11 cellular contexts compared by ENCODE assay signal in genomic region chr9:135888766-135889394, GRCh38. TPM values are rescaled to one million over a fixed set of nuclear protein-coding genes. Genes with fewer than 3 reads are reported as not detected.
DNase-seq lines count a peak whose midpoint lies in the region; ATAC-seq, FAIRE-seq and TF ChIP-seq lines count a peak whose summit lies in the region.
"Had no signal": no experiment of that assay in that cellular context is flagged by ENCODE, and none has a peak within 500 bp of the region (broad histone marks: within the 10 kb centered on the region; RNA-seq: fewer than 3 reads in every experiment).

No MANE protein-coding gene starts in this region.

- TF ChIP-seq POLR2A in GM12878 (IDR thresholded peaks at IDR 0.05; ENCODE audit: low read depth, low read length): no peak

- no peaks in the 10 kb centered on the region for H3K9me3 Mint-ChIP-seq in CD4-positive, CD25-positive, alpha-beta regulatory T cell
- H3K9me3 Mint-ChIP-seq in naive thymus-derived CD4-positive, alpha-beta T cell: peaks cover 0 to 1% (median 0%) of the 10 kb centered on the region in 11 donors

- H3K36me3 Mint-ChIP-seq in CD4-positive, CD25-positive, alpha-beta regulatory T cell: peaks cover 4% of the 10 kb centered on the region
- H3K36me3 Mint-ChIP-seq in naive thymus-derived CD4-positive, alpha-beta T cell: no peaks in the 10 kb centered on the region

- intact Hi-C loops in GM12878 (cut with micrococcal nuclease; ENCODE audit: unreplicated experiment) (no loop called here), right cardiac atrium (cut with DNase I) (loop anchor here in 1 of 4 donors (10.0 kb wide), 1 partner anchor 236 kb away; no protein-coding TSS in a partner anchor)
- intact Hi-C loops in naive thymus-derived CD4-positive, alpha-beta T cell (cut with micrococcal nuclease): no loop called here

- no peaks in the 10 kb centered on the region for H3K27me3 Mint-ChIP-seq in CD4-positive, CD25-positive, alpha-beta regulatory T cell
- no peaks in the 10 kb centered on the region for H3K27me3 Mint-ChIP-seq in naive thymus-derived CD4-positive, alpha-beta T cell

- no peak for TF ChIP-seq RAD21 in GM12878 (IDR thresholded peaks at IDR 0.05; ENCODE audit: insufficient read depth, low read depth, low read length)

- H3K4me2 ChIP-seq in GM12878 (ENCODE audit: control insufficient read depth, insufficient read depth): peak overlapping the region; percentile 13; the same call in 1 of the 2 replicates

- H3K27me3 ChIP-seq in CD4-positive, CD25-positive, alpha-beta regulatory T cell (ENCODE audit: control insufficient read depth, insufficient read depth, low read length): no peaks in the 10 kb centered on the region
- H3K27me3 ChIP-seq in HUES6 (ENCODE audit: control insufficient read depth, insufficient read depth, low read length) (no peaks in the 10 kb centered on the region), GM12878 (replicated peaks in 1 of 2; ENCODE audit: control insufficient read depth in 2 of 2, insufficient read depth in 2 of 2, low read length in 1 of 2) (no peaks in the 10 kb centered on the region), right cardiac atrium (ENCODE audit: control insufficient read depth, insufficient read depth) (no peaks in the 10 kb centered on the region)
- H3K27me3 ChIP-seq in naive thymus-derived CD4-positive, alpha-beta T cell (ENCODE audit: control insufficient read depth in 2 of 2, insufficient read depth in 2 of 2, low read length in 2 of 2): no peaks in the 10 kb centered on the region

- H3K4me1 Mint-ChIP-seq in CD4-positive, CD25-positive, alpha-beta regulatory T cell: peaks cover 30 to 90% (median 65%) of the 10 kb centered on the region in 4 donors
- H3K4me1 Mint-ChIP-seq in naive thymus-derived CD4-positive, alpha-beta T cell: peaks cover 51 to 86% (median 81%) of the 10 kb centered on the region in 7 donors

- H3K4me3 Mint-ChIP-seq in CD4-positive, CD25-positive, alpha-beta regulatory T cell: peak overlapping the region in 1 of 4 donors; percentile 14
- peak overlapping the region in 6 of 10 donors; percentile 29 to 94 (median 41) for H3K4me3 Mint-ChIP-seq in naive thymus-derived CD4-positive, alpha-beta T cell

- H3K9me3 ChIP-seq in CD4-positive, CD25-positive, alpha-beta regulatory T cell (ENCODE audit: control insufficient read depth in 2 of 2, low read length in 2 of 2): no peaks in the 10 kb centered on the region
- H3K9me3 ChIP-seq in HUES6 (ENCODE audit: control insufficient read depth, insufficient read depth, low read depth, low read length) (no peaks in the 10 kb centered on the region), GM12878 (replicated peaks; ENCODE audit: control insufficient read depth, insufficient read depth, low read length) (no peaks in the 10 kb centered on the region), right cardiac atrium (ENCODE audit: control insufficient read depth, low read length) (no peaks in the 10 kb centered on the region)
- no peaks in the 10 kb centered on the region for H3K9me3 ChIP-seq in naive thymus-derived CD4-positive, alpha-beta T cell (ENCODE audit: control insufficient read depth in 2 of 3, low read length in 3 of 3)

- POLR2A ChIA-PET in GM12878 (lab: Charles Lee): interaction anchor here (0.6 kb wide), 1 partner anchor 19 kb away, joined by 4 read pairs; the partner anchor contains the start of gene CAMSAP1
- POLR2A ChIA-PET in naive thymus-derived CD4-positive, alpha-beta T cell (lab: Charles Lee): interaction anchor here (1.3 kb wide), 1 partner anchor 19 kb away, joined by 4 read pairs; the partner anchor contains the start of gene CAMSAP1

- TF ChIP-seq CTCF in GM12878 (IDR thresholded peaks at IDR 0.05 in 2 of 3, conservative IDR thresholded peaks at IDR 0.05 in 1 of 3; ENCODE audit: control insufficient read depth in 2 of 3, extremely low read depth in 1 of 3, insufficient read depth in 1 of 3, low read depth in 3 of 3, low read length in 3 of 3): no peak

- H3K4me1 ChIP-seq in CD4-positive, CD25-positive, alpha-beta regulatory T cell (ENCODE audit: control insufficient read depth, insufficient read depth, low read length, poor library complexity, severe bottlenecking): peaks cover 60% of the 10 kb centered on the region
- H3K4me1 ChIP-seq in HUES6 (ENCODE audit: control insufficient read depth, insufficient read depth, low read length): peaks cover 73% of the 10 kb centered on the region
- H3K4me1 ChIP-seq in GM12878 (ENCODE audit: control insufficient read depth, insufficient read depth, low read length): peaks cover 20% of the 10 kb centered on the region
- peaks cover 11 to 28% of the 10 kb centered on the region in 2 donors for H3K4me1 ChIP-seq in naive thymus-derived CD4-positive, alpha-beta T cell (ENCODE audit: control insufficient read depth in 2 of 2, insufficient read depth in 2 of 2, low read length in 2 of 2)
- peaks cover 32% of the 10 kb centered on the region for H3K4me1 ChIP-seq in right cardiac atrium (ENCODE audit: control insufficient read depth, insufficient read depth, low read length)

- CTCF ChIA-PET in GM12878 (lab: Yijun Ruan, JAX): no interaction called here
- CTCF ChIA-PET in naive thymus-derived CD4-positive, alpha-beta T cell (lab: Charles Lee): no interaction called here

- no peaks in the 10 kb centered on the region for H3K36me3 ChIP-seq in CD4-positive, CD25-positive, alpha-beta regulatory T cell (ENCODE audit: control insufficient read depth, insufficient read depth, low read length)
- H3K36me3 ChIP-seq in HUES6 (ENCODE audit: control insufficient read depth, insufficient read depth, low read length) (no peaks in the 10 kb centered on the region), GM12878 (ENCODE audit: control insufficient read depth in 2 of 2, insufficient read depth in 2 of 2, low read length in 1 of 2) (peaks cover 0 to 5% of the 10 kb centered on the region in 2 experiments; a peak in 2 of 4 replicates)
- no peaks in the 10 kb centered on the region for H3K36me3 ChIP-seq in naive thymus-derived CD4-positive, alpha-beta T cell (ENCODE audit: control insufficient read depth in 2 of 3, insufficient read depth in 3 of 3, low read length in 3 of 3)

- peaks cover 44% of the 10 kb centered on the region for H3K79me2 ChIP-seq in GM12878 (ENCODE audit: control insufficient read depth, insufficient read depth, low read length)

- TF ChIP-seq EP300 in GM12878 (IDR thresholded peaks at IDR 0.05; ENCODE audit: borderline replicate concordance in 1 of 2, control insufficient read depth in 1 of 2, low read depth in 2 of 2, low read length in 2 of 2): no peak

- SMC1A ChIA-PET in GM12878 (lab: Charles Lee; ENCODE audit: uncharacterized antibody, unreplicated experiment): no interaction called here

- RAD21 ChIA-PET in GM12878 (lab: Charles Lee; ENCODE audit: unreplicated experiment): no interaction called here

- H3K9ac ChIP-seq in HUES6 (ENCODE audit: low read length) (no peak overlapping the region), GM12878 (ENCODE audit: control insufficient read depth, insufficient read depth, low read length) (no peak overlapping the region)

- H3K4me3 ChIP-seq in CD4-positive, CD25-positive, alpha-beta regulatory T cell (ENCODE audit: low read depth, low read length): no peak overlapping the region
- H3K4me3 ChIP-seq in HUES6 (ENCODE audit: low read depth, low read length) (no peak overlapping the region), GM12878 (no peak overlapping the region), right cardiac atrium (ENCODE audit: low read length) (no peak overlapping the region)
- H3K4me3 ChIP-seq in naive thymus-derived CD4-positive, alpha-beta T cell (ENCODE audit: low read length): no peak overlapping the region

- 88% methylated on average over 13 of the region's 13 CpGs for WGBS in GM12878 (ENCODE audit: insufficient coverage, insufficient replicate concordance, low lambda C conversion rate, missing lambda C conversion rate)
- WGBS in right cardiac atrium: 92% methylated on average over 13 of the region's 13 CpGs

- no TSS peak for BruUV-seq in GM12878 (replicated peaks; lab: Mats Ljungman, UMichigan)

- H3K27ac ChIP-seq in CD4-positive, CD25-positive, alpha-beta regulatory T cell (ENCODE audit: insufficient read depth, low read length, poor library complexity, severe bottlenecking): no peak overlapping the region
- H3K27ac ChIP-seq in HUES6 (ENCODE audit: low read depth, low read length) (peak overlapping the region; percentile 71), GM12878 (ENCODE audit: control insufficient read depth, insufficient read depth) (no peak overlapping the region), right cardiac atrium (ENCODE audit: low read length) (no peak overlapping the region)
- H3K27ac ChIP-seq in naive thymus-derived CD4-positive, alpha-beta T cell (ENCODE audit: low read depth, low read length): no peak overlapping the region

- no peaks in the 10 kb centered on the region; the same call in 1 of the 2 replicates for H4K20me1 ChIP-seq in GM12878 (ENCODE audit: control insufficient read depth, insufficient read depth)

- no peak overlapping the region for H2AFZ ChIP-seq in GM12878 (ENCODE audit: control insufficient read depth, low read depth, low read length)

- in situ Hi-C loops in GM12878 (cut with MboI): no loop called here

- FAIRE-seq in GM12878 (lab: Jason Lieb, UNC): no peak
- FAIRE-seq: endometrium had no signal

- DNase-seq in CD4-positive, CD25-positive, alpha-beta regulatory T cell: no peak
- DNase-seq in GM12878 (ENCODE audit: low read depth, low spot score): no peak
- DNase-seq in naive thymus-derived CD4-positive, alpha-beta T cell: no peak
- DNase-seq in right cardiac atrium: no peak
- no peak for DNase-seq in amniotic stem cell (lab: John Stamatoyannopoulos, UW)
- no peak for DNase-seq in activated gamma-delta T cell (lab: John Stamatoyannopoulos, UW)
- DNase-seq: NCI-H526 treated with DMSO at 0.1 percent for 48 hours, SIG-M5 had no signal

- no peak for ATAC-seq in CD4-positive, CD25-positive, alpha-beta regulatory T cell (ENCODE audit: low read depth in 2 of 2)
- ATAC-seq in GM12878 (no peak), right cardiac atrium (no peak), HG03097 (IDR thresholded peaks at IDR 0.05; ENCODE audit: low FRiP score, unreplicated experiment) (no peak)
- no peak for ATAC-seq in naive thymus-derived CD4-positive, alpha-beta T cell

- H3K27ac Mint-ChIP-seq in CD4-positive, CD25-positive, alpha-beta regulatory T cell: peak overlapping the region in 2 of 3 donors; percentile 33 to 92
- H3K27ac Mint-ChIP-seq in naive thymus-derived CD4-positive, alpha-beta T cell: peak overlapping the region in 6 of 9 donors; percentile 28 to 87 (median 72)

RNA-seq across cellular contexts. Expression of gene CAMSAP1, which starts 18.5 kb away (rescaled TPM):
- total RNA-seq in CD4-positive, CD25-positive, alpha-beta regulatory T cell: 31.6 TPM
- 1 to 10 TPM in 3 of 4 donors, under 1 TPM in 1; 0.67 to 2.2 (median 1.8) TPM for polyA plus RNA-seq in CD4-positive, CD25-positive, alpha-beta regulatory T cell
- 51.7 and 56.6 TPM in 2 replicates for total RNA-seq in GM12878 (2013; cell fraction: nucleolus; rRNA removed)
- total RNA-seq in GM12878 (2014; rRNA removed) (16.5 and 16.6 TPM in 2 replicates), GM12878 (2014; rRNA removed; fragmentation: Illumina TruSeq; extraction: Trizol) (12.2 and 12.3 TPM in 2 replicates), GM12878 (2021) (24.7 and 32.8 TPM in 2 replicates), right cardiac atrium (10 to 100 TPM; 13.9 to 22.8 (median 18.3) TPM)
- 4.8 TPM for polyA plus RNA-seq in GM12878 (2011; ENCODE audit: low read depth)
- polyA plus RNA-seq in GM12878 (2011; rRNA removed) (5.3 and 5.9 TPM in 2 replicates), GM12878 (2014; fragmentation: Illumina TruSeq; extraction: Trizol) (8.0 and 10.1 TPM in 2 replicates), GM12878 (2014; fragmentation: Nextera tagmentation; extraction: Ambion mirVana) (1 to 10 TPM; 1.8 to 2.0 TPM), GM12878 (2014; rRNA removed) (10.3 and 12.5 TPM in 2 replicates), GM12878 (2016; fragmentation: Nextera tagmentation; extraction: Ambion mirVana) (1 to 10 TPM; 1.4 to 4.2 TPM), right cardiac atrium (10.0 TPM)
- polyA plus RNA-seq in GM12878 (2011; cell fraction: cytosol; rRNA removed): 6.6 and 6.9 TPM in 2 replicates
- polyA plus RNA-seq in GM12878 (2011; cell fraction: nucleus; rRNA removed): 7.5 and 11.6 TPM in 2 replicates
- 7.4 and 7.8 TPM in 2 replicates for polyA plus RNA-seq in GM12878 (2012)
- 14.8 and 15.3 TPM in 2 replicates for polyA minus RNA-seq in GM12878 (2011; rRNA and poly(A)+ RNA removed)
- 48.7 and 58.5 TPM in 2 replicates for polyA minus RNA-seq in GM12878 (2011; cell fraction: cytosol; rRNA and poly(A)+ RNA removed)
- polyA minus RNA-seq in GM12878 (2011; cell fraction: nucleus; rRNA and poly(A)+ RNA removed): 5.9 and 9.1 TPM in 2 replicates
- total RNA-seq in naive thymus-derived CD4-positive, alpha-beta T cell: 10 to 100 TPM; 16.4 to 34.3 (median 23.6) TPM
- polyA plus RNA-seq in naive thymus-derived CD4-positive, alpha-beta T cell: 1 to 10 TPM in 1 of 2 donors, under 1 TPM in 1; 0.65 to 4.0 TPM
